Comparison of ENCODE assay signal across 12 cellular contexts in the genomic region with DNA sequence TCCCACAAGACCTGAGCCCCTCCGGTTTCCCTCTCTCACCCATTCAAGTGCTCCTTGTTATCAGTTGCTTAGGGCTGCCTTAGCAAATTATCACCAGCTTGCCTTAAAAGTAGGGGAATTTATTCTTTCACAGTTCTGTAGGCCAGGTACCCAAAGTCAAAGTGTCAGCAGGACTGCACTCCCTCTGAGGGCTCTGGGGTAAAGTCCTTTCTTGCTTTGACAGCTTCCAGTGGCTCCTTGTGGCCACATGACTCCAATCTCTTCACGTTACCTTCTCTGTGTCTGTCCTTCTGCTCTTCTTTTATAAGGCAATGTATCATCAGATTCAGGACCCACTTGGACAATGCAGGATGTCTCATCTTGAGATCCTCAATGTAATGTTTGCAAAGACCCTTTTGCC.
"Had no signal": no experiment of that assay in that cellular context is flagged by ENCODE, and none has a peak within 500 bp of the region (broad histone marks: within the 10 kb centered on the region; RNA-seq: fewer than 3 reads in every experiment).

No MANE protein-coding gene starts in this region.

- H3K36me3 ChIP-seq: adrenal gland, thyroid gland, vagina had no signal

- ATAC-seq: activated CD4-positive, CD25-positive, alpha-beta regulatory T cell treated with anti-CD3 and anti-CD28 coated beads, Interleukin-2, amount 50 U/mL, for 24 hours had no signal

- H3K4me3 Mint-ChIP-seq: neural crest cell had no signal

- H3K4me3 ChIP-seq: adrenal gland, coronary artery, thyroid gland, vagina had no signal

- H3K9me3 ChIP-seq: adrenal gland, thyroid gland, vagina had no signal

- H3K9me3 Mint-ChIP-seq: activated naive CD4-positive, alpha-beta T cell treated with anti-CD3 and anti-CD28 coated beads, Interleukin-2, amount 50 U/mL, for 24 hours; neural crest cell; stimulated activated effector memory CD8-positive, alpha-beta T cell treated with anti-CD3 and anti-CD28 coated beads, Interleukin-12 subunit alpha, Interleukin-12 subunit beta, amount 100 ng/mL, for 72 hours had no signal

- H3K27me3 Mint-ChIP-seq: activated naive CD4-positive, alpha-beta T cell treated with anti-CD3 and anti-CD28 coated beads, Interleukin-2, amount 50 U/mL, for 24 hours had no signal

- H3K27me3 ChIP-seq: adrenal gland, thyroid gland, vagina had no signal

- H3K4me1 ChIP-seq: foreskin keratinocyte, thyroid gland had no signal

- H3K36me3 Mint-ChIP-seq: activated naive CD4-positive, alpha-beta T cell treated with anti-CD3 and anti-CD28 coated beads, Interleukin-2, amount 50 U/mL, for 24 hours; stimulated activated effector memory CD8-positive, alpha-beta T cell treated with anti-CD3 and anti-CD28 coated beads, Interleukin-12 subunit alpha, Interleukin-12 subunit beta, amount 100 ng/mL, for 72 hours had no signal

- DNase-seq: activated effector memory CD4-positive, alpha-beta T cell treated with anti-CD3 and anti-CD28 coated beads, Interleukin-2, amount 50 U/mL, for 16 hours; stimulated activated CD4-positive, alpha-beta T cell treated with anti-CD3 and anti-CD28 coated beads, Interleukin-12 subunit alpha, Interleukin-12 subunit beta, amount 100 ng/mL, for 4 hours; T1000 had no signal

- H3K27ac ChIP-seq: adrenal gland, foreskin keratinocyte, thyroid gland had no signal

- H3K27ac Mint-ChIP-seq: activated naive CD4-positive, alpha-beta T cell treated with anti-CD3 and anti-CD28 coated beads, Interleukin-2, amount 50 U/mL, for 24 hours; stimulated activated effector memory CD8-positive, alpha-beta T cell treated with anti-CD3 and anti-CD28 coated beads, Interleukin-12 subunit alpha, Interleukin-12 subunit beta, amount 100 ng/mL, for 72 hours had no signal
